In the genomic region with DNA sequence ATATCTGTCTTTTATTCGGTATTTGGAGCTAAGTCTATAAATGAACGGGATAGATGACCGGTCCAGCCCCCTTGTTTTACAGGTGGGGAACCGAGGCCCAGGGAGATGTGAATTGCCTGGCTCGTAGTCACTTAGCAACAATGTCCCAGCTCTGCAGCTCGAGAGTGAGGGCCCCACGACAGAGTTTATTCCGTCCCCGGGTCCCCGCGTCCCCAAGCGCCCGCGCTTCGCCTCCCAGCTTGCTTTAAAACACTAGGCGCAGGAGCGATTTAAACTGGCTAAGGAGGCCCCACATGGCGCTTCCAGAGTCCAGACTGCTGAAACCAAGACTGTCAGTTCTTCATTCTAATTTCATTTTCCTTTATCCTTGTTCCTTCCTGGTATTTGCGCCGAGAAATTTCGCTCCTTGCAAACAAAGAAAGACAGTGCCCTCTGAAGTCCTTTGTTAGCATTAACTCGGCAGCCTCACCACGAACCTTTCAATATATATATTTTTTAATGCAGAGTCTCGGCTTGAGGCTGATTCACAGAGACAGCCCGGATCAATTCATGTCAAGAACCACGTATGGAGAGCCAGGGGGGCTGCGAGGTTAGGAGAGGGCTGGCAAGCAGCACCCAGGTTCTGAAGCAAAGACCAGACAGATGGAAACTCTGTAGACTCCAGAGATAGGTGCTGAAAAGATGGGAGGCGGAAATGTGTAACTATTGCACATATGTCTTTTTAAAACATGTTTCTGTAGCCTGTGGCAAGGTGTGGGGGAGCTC, we compare ENCODE assay signal across 8 cellular contexts. TPM values are rescaled to one million over a fixed set of nuclear protein-coding genes. Genes with fewer than 3 reads are reported as not detected.
A peak's percentile ranks its signal among the peaks of the same experiment; 100 is the strongest.
DNase-seq lines count a peak whose midpoint lies in the region; ATAC-seq, FAIRE-seq and TF ChIP-seq lines count a peak whose summit lies in the region.

No MANE protein-coding gene starts in this region.

- no peaks in the 10 kb centered on the region for H3K9me3 ChIP-seq in CD8-positive, alpha-beta T cell (ENCODE audit: low read length)
- H3K9me3 ChIP-seq in mammary epithelial cell (replicated peaks; ENCODE audit: insufficient read depth, low read length) (no peaks in the 10 kb centered on the region), keratinocyte (ENCODE audit: control insufficient read depth, low read depth, low read length) (no peaks in the 10 kb centered on the region), skeletal muscle tissue (ENCODE audit: control insufficient read depth in 3 of 3, low read length in 3 of 3) (no peaks in the 10 kb centered on the region)

- dilution Hi-C loops in mammary epithelial cell (cut with HindIII; ENCODE audit: low sequenced_read_pairs) (no loop called here), keratinocyte (cut with MboI; ENCODE audit: extremely low pct_ligation_motif_present, low sequenced_read_pairs) (no loop called here)

- H3K27me3 ChIP-seq in CD8-positive, alpha-beta T cell (ENCODE audit: insufficient read depth, low read length) = no peaks in the 10 kb centered on the region
- H3K27me3 ChIP-seq in mammary epithelial cell (ENCODE audit: insufficient read depth, low read length) (no peaks in the 10 kb centered on the region), keratinocyte (ENCODE audit: control insufficient read depth, extremely low read depth, insufficient read depth, low read length) (no peaks in the 10 kb centered on the region), skeletal muscle tissue (ENCODE audit: control insufficient read depth in 3 of 3, insufficient read depth in 3 of 3, low read length in 3 of 3) (no peaks in the 10 kb centered on the region)

- H4K20me1 ChIP-seq in mammary epithelial cell (ENCODE audit: insufficient read depth, low read length) (no peaks in the 10 kb centered on the region), keratinocyte (ENCODE audit: control insufficient read depth, extremely low read depth, insufficient read depth, low read length) (peaks cover 16% of the 10 kb centered on the region)

- CTCF ChIA-PET in CD8-positive, alpha-beta T cell (lab: Charles Lee) = interaction anchor here (0.7 to 8.4 kb wide), 7 partner anchors 11 to 739 kb away, joined by 3 to 67 read pairs (median 3); no protein-coding TSS in a partner anchor
- CTCF ChIA-PET in mammary epithelial cell (lab: Charles Lee; ENCODE audit: low non-redundant PET) = interaction anchor here (0.6 kb wide), 2 partner anchors 491 to 543 kb away, joined by 4 to 5 read pairs; no protein-coding TSS in a partner anchor

- no peak for ATAC-seq in CD8-positive, alpha-beta T cell
- no peak for ATAC-seq in GM21723 (IDR thresholded peaks at IDR 0.05; ENCODE audit: unreplicated experiment)

- H2AFZ ChIP-seq in mammary epithelial cell (ENCODE audit: low read depth, low read length) = peak overlapping the region; percentile 71
- peak overlapping the region; percentile 66 for H2AFZ ChIP-seq in keratinocyte (ENCODE audit: control insufficient read depth, low read length)

- no peak overlapping the region for H3K27ac ChIP-seq in CD8-positive, alpha-beta T cell (ENCODE audit: low read depth, low read length)
- peak overlapping the region; percentile 91 for H3K27ac ChIP-seq in mammary epithelial cell (ENCODE audit: insufficient read depth, low read depth, low read length)
- peak overlapping the region; percentile 82 for H3K27ac ChIP-seq in keratinocyte (ENCODE audit: control insufficient read depth, insufficient read depth, low read length)
- peak overlapping the region; percentile 71 for H3K27ac ChIP-seq in skeletal muscle tissue (ENCODE audit: low read depth, low read length)

- H3K4me1 Mint-ChIP-seq in CD8-positive, alpha-beta T cell (ENCODE audit: low read depth) = peaks cover 28% of the 10 kb centered on the region

- peak overlapping the region; percentile 92 for H3K4me2 ChIP-seq in mammary epithelial cell (ENCODE audit: insufficient read depth, low read depth, low read length)
- H3K4me2 ChIP-seq in keratinocyte (ENCODE audit: control insufficient read depth, extremely low read depth, insufficient read depth, low read depth, low read length) = peak overlapping the region; percentile 91

- WGBS in mammary epithelial cell (ENCODE audit: low coverage, missing lambda C conversion rate) = 7% methylated on average over 20 of the region's 28 CpGs

- H3K79me2 ChIP-seq in mammary epithelial cell (ENCODE audit: insufficient read depth, low read length) = peaks cover 35% of the 10 kb centered on the region
- peaks cover 35% of the 10 kb centered on the region for H3K79me2 ChIP-seq in keratinocyte (ENCODE audit: control insufficient read depth, insufficient read depth, low read length)

- H3K36me3 ChIP-seq in CD8-positive, alpha-beta T cell (ENCODE audit: insufficient read depth, low read length) = no peaks in the 10 kb centered on the region
- H3K36me3 ChIP-seq in mammary epithelial cell (ENCODE audit: insufficient read depth, low read length) (no peaks in the 10 kb centered on the region), keratinocyte (ENCODE audit: control insufficient read depth in 2 of 2, extremely low read depth in 1 of 2, insufficient read depth in 2 of 2, low read length in 2 of 2) (peaks cover 0 to 6% of the 10 kb centered on the region in 2 experiments), skeletal muscle tissue (ENCODE audit: control insufficient read depth in 3 of 3, insufficient read depth in 3 of 3, low read length in 3 of 3) (no peaks in the 10 kb centered on the region)

- in situ Hi-C loops in mammary epithelial cell (cut with MboI; ENCODE audit: low sequenced_read_pairs in 2 of 2) = loop anchor here (5.0 to 25.0 kb wide), 6 partner anchors 247 to 1055 kb away; no protein-coding TSS in a partner anchor

- H3K9ac ChIP-seq in mammary epithelial cell (ENCODE audit: insufficient read depth, low read length) (peak overlapping the region; percentile 94), keratinocyte (ENCODE audit: control insufficient read depth, extremely low read depth, insufficient read depth, low read length) (peak overlapping the region; percentile 94), skeletal muscle tissue (ENCODE audit: low read depth in 1 of 3, low read length in 3 of 3) (peak overlapping the region in 2 of 3 donors; percentile 79 to 84)

- FAIRE-seq in keratinocyte (lab: Jason Lieb, UNC) = no peak

- intact Hi-C loops in CD8-positive, alpha-beta T cell (cut with DNase I, micrococcal nuclease) = loop anchor here (5.0 to 10.0 kb wide), 2 partner anchors 245 to 597 kb away; no protein-coding TSS in a partner anchor
- intact Hi-C loops in mammary epithelial cell (cut with micrococcal nuclease) = loop anchor here (1.0 to 2.0 kb wide), 7 partner anchors 326 to 704 kb away; no protein-coding TSS in a partner anchor

- peaks cover 16% of the 10 kb centered on the region for H3K4me1 ChIP-seq in CD8-positive, alpha-beta T cell (ENCODE audit: insufficient read depth, low read length)
- H3K4me1 ChIP-seq in mammary epithelial cell (ENCODE audit: insufficient read depth, low read length) (peaks cover 49% of the 10 kb centered on the region), keratinocyte (ENCODE audit: control insufficient read depth, extremely low read depth, insufficient read depth, low read length) (peaks cover 58% of the 10 kb centered on the region), skeletal muscle tissue (ENCODE audit: control insufficient read depth in 3 of 3, insufficient read depth in 3 of 3, low read length in 3 of 3) (peaks cover 25 to 43% (median 30%) of the 10 kb centered on the region in 3 donors)

- peaks cover 15% of the 10 kb centered on the region for H3K27me3 Mint-ChIP-seq in CD8-positive, alpha-beta T cell (ENCODE audit: low read depth)

- DNase-seq in CD8-positive, alpha-beta T cell = no peak
- DNase-seq in HFF-Myc (ENCODE audit: extremely low read depth, low read depth) = peak; percentile 60
- peak; percentile 48 for DNase-seq in RPMI8226
- peak; percentile 76 for DNase-seq in mammary epithelial cell
- no peak for DNase-seq in keratinocyte (ENCODE audit: low read depth, low spot score)
- no peak for DNase-seq in cerebellar nuclear complex (lab: John Stamatoyannopoulos, UW)

- H3K4me3 Mint-ChIP-seq in CD8-positive, alpha-beta T cell = peak overlapping the region; percentile 91

- TSS peak; percentile 29 for BruUV-seq in mammary epithelial cell (replicated peaks; lab: Mats Ljungman, UMichigan)

- no peaks in the 10 kb centered on the region for H3K9me3 Mint-ChIP-seq in CD8-positive, alpha-beta T cell

- POLR2A ChIA-PET in CD8-positive, alpha-beta T cell (lab: Charles Lee) = no interaction called here

- peak; percentile 26 for TF ChIP-seq CTCF in CD8-positive, alpha-beta T cell (IDR thresholded peaks at IDR 0.05)
- peak; percentile 47 for TF ChIP-seq CTCF in HFF-Myc (IDR thresholded peaks at IDR 0.05; ENCODE audit: low read depth, low read length, missing control alignments)
- TF ChIP-seq CTCF in mammary epithelial cell (conservative IDR thresholded peaks at IDR 0.05 in 1 of 2, IDR thresholded peaks at IDR 0.05 in 1 of 2; ENCODE audit: extremely low read depth in 1 of 2, insufficient read depth in 1 of 2, low read depth in 1 of 2, low read length in 2 of 2) = peak; percentile 46 to 72
- TF ChIP-seq CTCF in keratinocyte (optimal IDR thresholded peaks at IDR 0.05 in 1 of 3, IDR thresholded peaks at IDR 0.05 in 1 of 3, conservative IDR thresholded peaks at IDR 0.05 in 1 of 3; ENCODE audit: extremely low read depth in 1 of 3, insufficient read depth in 2 of 3, low read length in 3 of 3) = peak; percentile 51 to 64 (median 63)

- no peak overlapping the region for H3K27ac Mint-ChIP-seq in CD8-positive, alpha-beta T cell

- peaks cover 4% of the 10 kb centered on the region for H3K9me1 ChIP-seq in keratinocyte (ENCODE audit: control insufficient read depth, extremely low read depth, insufficient read depth, low read length)

- peak overlapping the region; percentile 58 for H3K4me3 ChIP-seq in CD8-positive, alpha-beta T cell (ENCODE audit: low read depth, low read length)
- H3K4me3 ChIP-seq in HFF-Myc (replicated peaks; ENCODE audit: low read depth, low read length) (peak overlapping the region; percentile 82), mammary epithelial cell (replicated peaks in 1 of 3; ENCODE audit: insufficient read depth in 1 of 3, low read depth in 2 of 3, low read length in 3 of 3) (peak overlapping the region; percentile 15 to 93 (median 66)), keratinocyte (ENCODE audit: control insufficient read depth in 2 of 3, extremely low read depth in 1 of 3, insufficient read depth in 2 of 3, low read depth in 1 of 3, low read length in 3 of 3) (peak overlapping the region in 2 of 3 experiments; percentile 84 to 87), skeletal muscle tissue (ENCODE audit: low read length in 3 of 3) (peak overlapping the region; percentile 86 to 93 (median 90))

- no peaks in the 10 kb centered on the region for H3K36me3 Mint-ChIP-seq in CD8-positive, alpha-beta T cell

RNA-seq across cellular contexts. Expression of a gene that starts 1.4 kb away (rescaled TPM):
- 10 to 100 TPM; 44.2 to 51.1 TPM for total RNA-seq in CD8-positive, alpha-beta T cell
- total RNA-seq in mammary epithelial cell (100 to 1,000 TPM in 1 of 2 donors, 10 to 100 TPM in 1; 42.4 to 392 TPM), skeletal muscle tissue (35.5 TPM)
- polyA plus RNA-seq in mammary epithelial cell (41.6 TPM), keratinocyte (67.2 to 97.9 TPM (median 68.1 TPM) in 3 replicates)
- polyA minus RNA-seq in mammary epithelial cell (117 TPM), keratinocyte (135 to 276 TPM (median 155 TPM) in 3 replicates)
- 16.4 TPM for polyA plus RNA-seq in keratinocyte (2011; ENCODE audit: low read depth)
- polyA plus RNA-seq in keratinocyte (2011; cell fraction: cytosol; rRNA removed) = 33.7 and 55.3 TPM in 2 replicates
- 212 and 220 TPM in 2 replicates for polyA plus RNA-seq in keratinocyte (2011; cell fraction: nucleus; rRNA removed)
- 14.4 and 79.4 TPM in 2 replicates for polyA plus RNA-seq in keratinocyte (2012; ENCODE audit: low replicate concordance)
- 130 TPM for polyA minus RNA-seq in keratinocyte (2011; cell fraction: cytosol; rRNA and poly(A)+ RNA removed)
- 202 and 246 TPM in 2 replicates for polyA minus RNA-seq in keratinocyte (2011; cell fraction: nucleus; rRNA and poly(A)+ RNA removed)

RNA-seq across cellular contexts. Expression of a gene that starts 43.1 kb away (rescaled TPM):
- 10 to 100 TPM; 29.2 to 37.0 TPM for total RNA-seq in CD8-positive, alpha-beta T cell
- total RNA-seq in mammary epithelial cell (100 to 1,000 TPM; 101 to 122 TPM), skeletal muscle tissue (42.3 TPM)
- polyA plus RNA-seq in mammary epithelial cell (81.6 TPM), keratinocyte (103 to 192 TPM (median 134 TPM) in 3 replicates)
- polyA minus RNA-seq in mammary epithelial cell (109 TPM), keratinocyte (45.0 to 130 TPM (median 57.6 TPM) in 3 replicates)
- 136 TPM for polyA plus RNA-seq in keratinocyte (2011; ENCODE audit: low read depth)
- polyA plus RNA-seq in keratinocyte (2011; cell fraction: cytosol; rRNA removed) = 96.6 and 128 TPM in 2 replicates
- 131 and 237 TPM in 2 replicates for polyA plus RNA-seq in keratinocyte (2011; cell fraction: nucleus; rRNA removed)
- polyA plus RNA-seq in keratinocyte (2012; ENCODE audit: low replicate concordance) = 126 and 174 TPM in 2 replicates
- polyA minus RNA-seq in keratinocyte (2011; cell fraction: cytosol; rRNA and poly(A)+ RNA removed) = 95.0 TPM
- 62.1 and 74.8 TPM in 2 replicates for polyA minus RNA-seq in keratinocyte (2011; cell fraction: nucleus; rRNA and poly(A)+ RNA removed)

Comparison
In these comparisons a context has a peak if more than half of its experiments do, and no peak if none do; other contexts are left out.
1. DNase-seq: peak in HFF-Myc (single experiment), RPMI8226 (single experiment) and mammary epithelial cell (single experiment); none in CD8-positive, alpha-beta T cell (0 of 7), keratinocyte (single experiment) and cerebellar nuclear complex (0 of 2).
2. Peak in every context shown above with its lines, with median percentiles within 50 percentile points of each other: H3K4me3 ChIP-seq, CTCF ChIP-seq and H3K9ac ChIP-seq.